Comparison of ENCODE assay signal across 11 cellular contexts in genomic region chr19:35295792-35296462, GRCh38. TPM values are rescaled to one million over a fixed set of nuclear protein-coding genes. Genes with fewer than 3 reads are reported as not detected.
A peak's percentile ranks its signal among the peaks of the same experiment; 100 is the strongest.
DNase-seq lines count a peak whose midpoint lies in the region; ATAC-seq and TF ChIP-seq lines count a peak whose summit lies in the region.
"Had no signal": no experiment of that assay in that cellular context is flagged by ENCODE, and none has a peak within 500 bp of the region (broad histone marks: within the 10 kb centered on the region; RNA-seq: fewer than 3 reads in every experiment).

No MANE protein-coding gene starts in this region.

- H3K27me3 ChIP-seq in CD4-positive, alpha-beta memory T cell (ENCODE audit: insufficient read depth, low read length) = no peaks in the 10 kb centered on the region
- H3K27me3 ChIP-seq in H7 (ENCODE audit: control insufficient read depth, insufficient read depth, low read length) (peaks cover 1% of the 10 kb centered on the region; the same call in 1 of the 2 replicates), foreskin keratinocyte (peaks cover 58% of the 10 kb centered on the region), aorta (ENCODE audit: control insufficient read depth in 1 of 2, insufficient read depth in 2 of 2, low read length in 1 of 2) (no peaks in the 10 kb centered on the region)

- H3K9me3 Mint-ChIP-seq in CD4-positive, alpha-beta memory T cell = no peaks in the 10 kb centered on the region

- H3K27ac ChIP-seq in CD4-positive, alpha-beta memory T cell (ENCODE audit: low read depth, low read length) = no peak overlapping the region
- H3K27ac ChIP-seq in foreskin keratinocyte (no peak overlapping the region), aorta (ENCODE audit: low read depth in 1 of 2, low read length in 2 of 2) (no peak overlapping the region)

- H3K36me3 ChIP-seq in CD4-positive, alpha-beta memory T cell (ENCODE audit: insufficient read depth, low read length) = no peaks in the 10 kb centered on the region
- no peaks in the 10 kb centered on the region for H3K36me3 ChIP-seq in H7 (replicated peaks; ENCODE audit: control insufficient read depth, insufficient read depth, low read length)
- H3K36me3 ChIP-seq in aorta (ENCODE audit: control insufficient read depth in 1 of 2, insufficient read depth in 2 of 2, low read length in 1 of 2) = no peaks in the 10 kb centered on the region

- no peak for TF ChIP-seq CTCF in foreskin keratinocyte (conservative IDR thresholded peaks at IDR 0.05)

- intact Hi-C loops in CD4-positive, alpha-beta memory T cell (cut with micrococcal nuclease) = no loop called here
- intact Hi-C loops in aorta (cut with DNase I) = no loop called here

- CTCF ChIA-PET in CD4-positive, alpha-beta memory T cell (lab: Charles Lee; ENCODE audit: partially characterized antibody) = no interaction called here

- ATAC-seq in foreskin keratinocyte (peak; percentile 19), aorta (ENCODE audit: low FRiP score) (no peak)

- no peaks in the 10 kb centered on the region for H3K36me3 Mint-ChIP-seq in CD4-positive, alpha-beta memory T cell

- peaks cover 0 to 8% (median 5%) of the 10 kb centered on the region in 4 donors for H3K4me1 Mint-ChIP-seq in CD4-positive, alpha-beta memory T cell

- peak in 4 of 5 donors; percentile 28 to 40 (median 36) for DNase-seq in CD4-positive, alpha-beta memory T cell
- peak; percentile 82 for DNase-seq in H7
- DNase-seq in activated CD4-positive, alpha-beta T cell treated with anti-CD3 and anti-CD28 coated beads, Interleukin-2, amount 50 U/mL, for 1 hour = peak; percentile 32
- no peak for DNase-seq in foreskin keratinocyte
- no peak for DNase-seq in mucosa of gallbladder (ENCODE audit: low spot score)
- DNase-seq in cortex of kidney (lab: John Stamatoyannopoulos, UW) = no peak
- DNase-seq in aorta = no peak
- DNase-seq in NCI-H2171 treated with DMSO at 0.1 percent for 48 hours (lab: John Stamatoyannopoulos, UW) = no peak
- DNase-seq: kidney, NCI-H524 treated with DMSO at 0.1 percent for 48 hours, retina had no signal

- no peaks in the 10 kb centered on the region for H3K27me3 Mint-ChIP-seq in CD4-positive, alpha-beta memory T cell

- POLR2A ChIA-PET in CD4-positive, alpha-beta memory T cell (lab: Charles Lee; ENCODE audit: partially characterized antibody) = no interaction called here

- peak overlapping the region in 4 of 8 donors; percentile 21 to 34 (median 25) for H3K4me3 Mint-ChIP-seq in CD4-positive, alpha-beta memory T cell

- H3K4me1 ChIP-seq in CD4-positive, alpha-beta memory T cell (ENCODE audit: insufficient read depth, low read length) = peaks cover 14% of the 10 kb centered on the region
- H3K4me1 ChIP-seq in foreskin keratinocyte (no peaks in the 10 kb centered on the region), aorta (ENCODE audit: control insufficient read depth in 1 of 2, insufficient read depth in 2 of 2, low read length in 2 of 2) (no peaks in the 10 kb centered on the region)

- no peak overlapping the region for H3K4me3 ChIP-seq in CD4-positive, alpha-beta memory T cell (ENCODE audit: low read length in 2 of 2)
- H3K4me3 ChIP-seq in H7 (ENCODE audit: insufficient read depth, low read depth, low read length) (no peak overlapping the region), aorta (ENCODE audit: low read length in 2 of 2) (no peak overlapping the region)

- peak overlapping the region in 2 of 7 donors; percentile 52 to 59 for H3K27ac Mint-ChIP-seq in CD4-positive, alpha-beta memory T cell

- no peaks in the 10 kb centered on the region for H3K9me3 ChIP-seq in CD4-positive, alpha-beta memory T cell (ENCODE audit: control insufficient read depth in 1 of 2, low read length in 2 of 2)
- H3K9me3 ChIP-seq in aorta (ENCODE audit: control insufficient read depth, low read length) = no peaks in the 10 kb centered on the region

- 45 to 51% methylated on average over 24 of the region's 24 CpGs for WGBS in aorta, 2 donors

RNA-seq across cellular contexts. Expression of gene MAG, which starts 4.0 kb away (rescaled TPM):
- not detected for total RNA-seq in CD4-positive, alpha-beta memory T cell
- polyA plus RNA-seq in CD4-positive, alpha-beta memory T cell = not detected
- 0.10 TPM in 1 of 2 replicates, not detected in the other for total RNA-seq in H7 (2014; rRNA removed; shearing (Covaris generic))
- total RNA-seq in foreskin keratinocyte (not detected in 2 replicates), mucosa of gallbladder (not detected), aorta (under 1 TPM in 1 of 2 donors, not detected in 1; 0.42 TPM)
- polyA plus RNA-seq in foreskin keratinocyte (not detected in 2 replicates), aorta (not detected)

RNA-seq across cellular contexts. Expression of gene HAMP, which starts 13.6 kb away (rescaled TPM):
- 1 to 10 TPM; 1.2 to 2.7 TPM for total RNA-seq in CD4-positive, alpha-beta memory T cell
- not detected for polyA plus RNA-seq in CD4-positive, alpha-beta memory T cell
- total RNA-seq in H7 (2014; rRNA removed; shearing (Covaris generic)) = not detected in 2 replicates
- total RNA-seq in foreskin keratinocyte = not detected in 2 replicates
- polyA plus RNA-seq in foreskin keratinocyte = not detected in 2 replicates
- 1.2 TPM for total RNA-seq in mucosa of gallbladder
- 1 to 10 TPM in 1 of 2 donors, not detected in 1; 2.5 TPM for total RNA-seq in aorta
- polyA plus RNA-seq in aorta = not detected

RNA-seq across cellular contexts. Expression of gene USF2, which starts 27.2 kb away (rescaled TPM):
- total RNA-seq in CD4-positive, alpha-beta memory T cell = 100 to 1,000 TPM; 204 to 216 TPM
- polyA plus RNA-seq in CD4-positive, alpha-beta memory T cell = 1 to 10 TPM; 2.2 to 9.4 TPM
- 79.3 and 91.7 TPM in 2 replicates for total RNA-seq in H7 (2014; rRNA removed; shearing (Covaris generic))
- total RNA-seq in foreskin keratinocyte (54.5 and 59.6 TPM in 2 replicates), mucosa of gallbladder (174 TPM), aorta (100 to 1,000 TPM in 1 of 2 donors, 10 to 100 TPM in 1; 85.3 to 107 TPM)
- polyA plus RNA-seq in foreskin keratinocyte (81.3 and 89.9 TPM in 2 replicates), aorta (100 to 1,000 TPM; 101 to 148 TPM)

RNA-seq across cellular contexts. Expression of gene CD22, which starts 33.1 kb away (rescaled TPM):
- under 1 TPM; 0.30 to 0.32 TPM for total RNA-seq in CD4-positive, alpha-beta memory T cell
- 1 to 10 TPM in 1 of 2 donors, under 1 TPM in 1; 0.32 to 1.8 TPM for polyA plus RNA-seq in CD4-positive, alpha-beta memory T cell
- total RNA-seq in H7 (2014; rRNA removed; shearing (Covaris generic)) = 0.44 TPM in 1 of 2 replicates, not detected in the other
- total RNA-seq in foreskin keratinocyte = not detected in 2 replicates
- polyA plus RNA-seq in foreskin keratinocyte = not detected in 2 replicates
- total RNA-seq in mucosa of gallbladder = 4.2 TPM
- 1 to 10 TPM; 2.9 to 3.1 TPM for total RNA-seq in aorta
- under 1 TPM in 1 of 2 donors, not detected in 1; 0.75 TPM for polyA plus RNA-seq in aorta

RNA-seq across cellular contexts. Expression of gene LSR, which starts 47.1 kb away (rescaled TPM):
- total RNA-seq in CD4-positive, alpha-beta memory T cell = 10 to 100 TPM; 45.8 to 48.9 TPM
- polyA plus RNA-seq in CD4-positive, alpha-beta memory T cell = 10 to 100 TPM; 76.1 to 91.6 TPM
- 128 and 134 TPM in 2 replicates for total RNA-seq in H7 (2014; rRNA removed; shearing (Covaris generic))
- total RNA-seq in foreskin keratinocyte = 91.3 and 98.0 TPM in 2 replicates
- 113 and 125 TPM in 2 replicates for polyA plus RNA-seq in foreskin keratinocyte
- total RNA-seq in mucosa of gallbladder = 229 TPM
- 10 to 100 TPM in 1 of 2 donors, 1 to 10 TPM in 1; 9.8 to 13.1 TPM for total RNA-seq in aorta
- 10 to 100 TPM in 1 of 2 donors, 1 to 10 TPM in 1; 5.8 to 12.4 TPM for polyA plus RNA-seq in aorta

Comparison
In these comparisons a context has a peak if more than half of its experiments do, and no peak if none do; other contexts are left out.
1. DNase-seq: peak in CD4-positive, alpha-beta memory T cell (4 of 5), H7 (single experiment) and activated CD4-positive, alpha-beta T cell treated with anti-CD3 and anti-CD28 coated beads, Interleukin-2, amount 50 U/mL, for 1 hour (single experiment); none in foreskin keratinocyte (0 of 2), mucosa of gallbladder (single experiment), cortex of kidney (single experiment), aorta (0 of 2) and NCI-H2171 treated with DMSO at 0.1 percent for 48 hours (single experiment).